Comparison of ENCODE assay signal across 11 cellular contexts in genomic region chr5:35924122-35924949, GRCh38. TPM values are rescaled to one million over a fixed set of nuclear protein-coding genes. Genes with fewer than 3 reads are reported as not detected.
A peak's percentile ranks its signal among the peaks of the same experiment; 100 is the strongest.
DNase-seq lines count a peak whose midpoint lies in the region; ATAC-seq and TF ChIP-seq lines count a peak whose summit lies in the region.
"Had no signal": no experiment of that assay in that cellular context is flagged by ENCODE, and none has a peak within 500 bp of the region (broad histone marks: within the 10 kb centered on the region; RNA-seq: fewer than 3 reads in every experiment).

No MANE protein-coding gene starts in this region.

- peak overlapping the region; percentile 40 for H3K27ac Mint-ChIP-seq in activated T-helper 1 cell treated with anti-CD3 and anti-CD28 coated beads, Interleukin-12 subunit alpha, Interleukin-12 subunit beta, Interleukin-2, Interleukin-4 antibody, amounts not matched to agents 30 ng/mL and 10 ng/mL and 1 ng/mL, durations not matched to agents 14 hours and 24 hours and 36 hours
- H3K27ac Mint-ChIP-seq in immature natural killer cell (no peak overlapping the region), Calu3 (ENCODE audit: unreplicated experiment) (no peak overlapping the region)
- H3K27ac Mint-ChIP-seq: progenitor cell of endocrine pancreas had no signal

- H3K4me3 Mint-ChIP-seq in activated T-helper 1 cell treated with anti-CD3 and anti-CD28 coated beads, Interleukin-12 subunit alpha, Interleukin-12 subunit beta, Interleukin-2, Interleukin-4 antibody, amounts not matched to agents 30 ng/mL and 10 ng/mL and 1 ng/mL, durations not matched to agents 14 hours and 24 hours and 36 hours: peak overlapping the region; percentile 75
- H3K4me3 Mint-ChIP-seq in immature natural killer cell (peak overlapping the region in 3 of 5 donors; percentile 21 to 34 (median 27)), Calu3 (ENCODE audit: low read depth, unreplicated experiment) (no peak overlapping the region)

- DNase-seq in AG09319 (ENCODE audit: extremely low read depth, low read depth): peak; percentile 67
- DNase-seq in activated T-helper 1 cell treated with anti-CD3 and anti-CD28 coated beads, Interleukin-12 subunit alpha, Interleukin-12 subunit beta, Interleukin-2, Interleukin-4 antibody, amounts not matched to agents 30 ng/mL and 10 ng/mL and 1 ng/mL, durations not matched to agents 14 hours and 24 hours and 36 hours (ENCODE audit: low spot score): no peak
- no peak for DNase-seq in immature natural killer cell
- no peak for DNase-seq in upper lobe of right lung
- DNase-seq in Calu3: no peak
- DNase-seq: NCI-H2107 had no signal

- no peak overlapping the region for H3K4me3 ChIP-seq in upper lobe of right lung
- H3K4me3 ChIP-seq: cardiac muscle cell had no signal

- intact Hi-C loops in activated T-helper 1 cell treated with anti-CD3 and anti-CD28 coated beads, Interleukin-12 subunit alpha, Interleukin-12 subunit beta, Interleukin-2, Interleukin-4 antibody, amounts not matched to agents 30 ng/mL and 10 ng/mL and 1 ng/mL, durations not matched to agents 14 hours and 24 hours and 36 hours (cut with micrococcal nuclease): loop anchor here (1.0 to 10.0 kb wide), 6 partner anchors 20 to 1090 kb away; partner anchors contain the start of gene TTC23L
- intact Hi-C loops in upper lobe of right lung (cut with DNase I) (loop anchor here (10.0 kb wide), 3 partner anchors 150 to 840 kb away; partner anchors contain the start of gene SPEF2), Calu3 (cut with micrococcal nuclease; ENCODE audit: unreplicated experiment) (loop anchor here (10.0 kb wide), 1 partner anchor 700 kb away; no protein-coding TSS in a partner anchor)

- no peak overlapping the region for H3K27ac ChIP-seq in upper lobe of right lung
- H3K27ac ChIP-seq: cardiac muscle cell had no signal

- no TSS peak for BruUV-seq in Calu3 (replicated peaks; lab: Mats Ljungman, UMichigan)

- TF ChIP-seq CTCF in AG09319 (IDR thresholded peaks at IDR 0.05; ENCODE audit: low read depth, low read length) (no peak), upper lobe of right lung (IDR thresholded peaks at IDR 0.05) (no peak), Calu3 (IDR thresholded peaks at IDR 0.05; ENCODE audit: unreplicated experiment) (no peak)

- ATAC-seq in GM21360 (IDR thresholded peaks at IDR 0.05; ENCODE audit: unreplicated experiment) (peak; percentile 7), HG03442 (IDR thresholded peaks at IDR 0.05; ENCODE audit: unreplicated experiment) (no peak), upper lobe of right lung (no peak), GM19455 (IDR thresholded peaks at IDR 0.05; ENCODE audit: unreplicated experiment) (no peak)

- peaks cover 7% of the 10 kb centered on the region for H3K4me1 ChIP-seq in upper lobe of right lung

- no peaks in the 10 kb centered on the region for H3K9me3 ChIP-seq in upper lobe of right lung

- CTCF ChIA-PET in Calu3 (lab: Charles Lee): no interaction called here

- peaks cover 10% of the 10 kb centered on the region for H3K9me3 Mint-ChIP-seq in activated T-helper 1 cell treated with anti-CD3 and anti-CD28 coated beads, Interleukin-12 subunit alpha, Interleukin-12 subunit beta, Interleukin-2, Interleukin-4 antibody, amounts not matched to agents 30 ng/mL and 10 ng/mL and 1 ng/mL, durations not matched to agents 14 hours and 24 hours and 36 hours
- H3K9me3 Mint-ChIP-seq in immature natural killer cell: no peaks in the 10 kb centered on the region
- peaks cover under 1% of the 10 kb centered on the region for H3K9me3 Mint-ChIP-seq in Calu3 (ENCODE audit: low read depth, unreplicated experiment)

- peaks cover 3% of the 10 kb centered on the region for H3K27me3 Mint-ChIP-seq in activated T-helper 1 cell treated with anti-CD3 and anti-CD28 coated beads, Interleukin-12 subunit alpha, Interleukin-12 subunit beta, Interleukin-2, Interleukin-4 antibody, amounts not matched to agents 30 ng/mL and 10 ng/mL and 1 ng/mL, durations not matched to agents 14 hours and 24 hours and 36 hours (ENCODE audit: insufficient read depth)
- H3K27me3 Mint-ChIP-seq in immature natural killer cell (ENCODE audit: low read depth in 3 of 3) (peaks cover 2 to 7% (median 6%) of the 10 kb centered on the region in 3 donors), Calu3 (ENCODE audit: unreplicated experiment) (peaks cover 38% of the 10 kb centered on the region)

- peaks cover 43% of the 10 kb centered on the region for H3K4me1 Mint-ChIP-seq in activated T-helper 1 cell treated with anti-CD3 and anti-CD28 coated beads, Interleukin-12 subunit alpha, Interleukin-12 subunit beta, Interleukin-2, Interleukin-4 antibody, amounts not matched to agents 30 ng/mL and 10 ng/mL and 1 ng/mL, durations not matched to agents 14 hours and 24 hours and 36 hours (ENCODE audit: low read depth)
- H3K4me1 Mint-ChIP-seq in immature natural killer cell (peaks cover 10 to 18% of the 10 kb centered on the region in 2 donors), Calu3 (ENCODE audit: low read depth, unreplicated experiment) (no peaks in the 10 kb centered on the region)

- H3K36me3 ChIP-seq in upper lobe of right lung: no peaks in the 10 kb centered on the region
- H3K36me3 ChIP-seq: cardiac muscle cell had no signal

- H3K36me3 Mint-ChIP-seq in activated T-helper 1 cell treated with anti-CD3 and anti-CD28 coated beads, Interleukin-12 subunit alpha, Interleukin-12 subunit beta, Interleukin-2, Interleukin-4 antibody, amounts not matched to agents 30 ng/mL and 10 ng/mL and 1 ng/mL, durations not matched to agents 14 hours and 24 hours and 36 hours (ENCODE audit: low read depth): peaks cover 6% of the 10 kb centered on the region
- H3K36me3 Mint-ChIP-seq in immature natural killer cell (no peaks in the 10 kb centered on the region), Calu3 (ENCODE audit: insufficient read depth, unreplicated experiment) (no peaks in the 10 kb centered on the region)

- H3K27me3 ChIP-seq in upper lobe of right lung: peaks cover 4% of the 10 kb centered on the region

RNA-seq across cellular contexts. Expression of gene CAPSL, which starts 14.1 kb away (rescaled TPM):
- total RNA-seq in activated T-helper 1 cell treated with anti-CD3 and anti-CD28 coated beads, Interleukin-12 subunit alpha, Interleukin-12 subunit beta, Interleukin-2, Interleukin-4 antibody, amounts not matched to agents 30 ng/mL and 10 ng/mL and 1 ng/mL, durations not matched to agents 14 hours and 24 hours and 36 hours: not detected in 2 replicates
- not detected for polyA plus RNA-seq in immature natural killer cell
- total RNA-seq in upper lobe of right lung (not detected), Calu3 (2022) (not detected in 2 replicates)
- total RNA-seq: cardiac muscle cell had no signal
- polyA plus RNA-seq: cardiac muscle cell had no signal
